ENCODE assay signal across 1 cellular context in the genomic region with DNA sequence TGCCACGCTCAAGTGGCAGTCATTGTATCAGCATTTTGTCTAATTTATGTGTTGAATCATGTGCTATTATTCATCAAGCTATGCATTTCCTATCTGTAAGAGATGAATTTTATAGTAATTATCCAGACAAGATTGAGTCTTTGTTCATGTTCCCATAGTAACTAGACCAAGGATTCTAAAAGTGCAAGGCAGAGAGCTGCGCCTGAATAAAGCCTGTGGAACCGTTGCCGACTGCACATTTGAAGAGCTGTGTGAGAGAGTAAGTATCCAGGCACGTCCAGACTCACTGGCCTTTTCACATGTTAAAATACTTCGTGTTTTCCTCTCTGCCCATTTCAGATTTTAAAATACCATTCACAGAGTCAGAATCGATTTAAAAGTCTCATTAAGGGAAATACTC.
TF ChIP-seq lines count a peak whose summit lies in the region.

No MANE protein-coding gene starts in this region.

TF ChIP-seq in neural cell, 6 proteins besides CTCF, POLR2A, EP300 and RAD21:
- TF ChIP-seq, protein P1, sequence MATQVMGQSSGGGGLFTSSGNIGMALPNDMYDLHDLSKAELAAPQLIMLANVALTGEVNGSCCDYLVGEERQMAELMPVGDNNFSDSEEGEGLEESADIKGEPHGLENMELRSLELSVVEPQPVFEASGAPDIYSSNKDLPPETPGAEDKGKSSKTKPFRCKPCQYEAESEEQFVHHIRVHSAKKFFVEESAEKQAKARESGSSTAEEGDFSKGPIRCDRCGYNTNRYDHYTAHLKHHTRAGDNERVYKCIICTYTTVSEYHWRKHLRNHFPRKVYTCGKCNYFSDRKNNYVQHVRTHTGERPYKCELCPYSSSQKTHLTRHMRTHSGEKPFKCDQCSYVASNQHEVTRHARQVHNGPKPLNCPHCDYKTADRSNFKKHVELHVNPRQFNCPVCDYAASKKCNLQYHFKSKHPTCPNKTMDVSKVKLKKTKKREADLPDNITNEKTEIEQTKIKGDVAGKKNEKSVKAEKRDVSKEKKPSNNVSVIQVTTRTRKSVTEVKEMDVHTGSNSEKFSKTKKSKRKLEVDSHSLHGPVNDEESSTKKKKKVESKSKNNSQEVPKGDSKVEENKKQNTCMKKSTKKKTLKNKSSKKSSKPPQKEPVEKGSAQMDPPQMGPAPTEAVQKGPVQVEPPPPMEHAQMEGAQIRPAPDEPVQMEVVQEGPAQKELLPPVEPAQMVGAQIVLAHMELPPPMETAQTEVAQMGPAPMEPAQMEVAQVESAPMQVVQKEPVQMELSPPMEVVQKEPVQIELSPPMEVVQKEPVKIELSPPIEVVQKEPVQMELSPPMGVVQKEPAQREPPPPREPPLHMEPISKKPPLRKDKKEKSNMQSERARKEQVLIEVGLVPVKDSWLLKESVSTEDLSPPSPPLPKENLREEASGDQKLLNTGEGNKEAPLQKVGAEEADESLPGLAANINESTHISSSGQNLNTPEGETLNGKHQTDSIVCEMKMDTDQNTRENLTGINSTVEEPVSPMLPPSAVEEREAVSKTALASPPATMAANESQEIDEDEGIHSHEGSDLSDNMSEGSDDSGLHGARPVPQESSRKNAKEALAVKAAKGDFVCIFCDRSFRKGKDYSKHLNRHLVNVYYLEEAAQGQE (IDR thresholded peaks at IDR 0.05; ENCODE audit: borderline replicate concordance): no peak
- TF ChIP-seq EZH2 (IDR thresholded peaks at IDR 0.05; ENCODE audit: borderline replicate concordance, insufficient read depth, low read length, poor library complexity, severe bottlenecking) (no peak), SMC3 (conservative IDR thresholded peaks at IDR 0.05; ENCODE audit: poor library complexity) (no peak), POLR2AphosphoS5 (IDR thresholded peaks at IDR 0.05) (no peak), MXI1 (conservative IDR thresholded peaks at IDR 0.05; ENCODE audit: poor library complexity, severe bottlenecking) (no peak), TAF1 (IDR thresholded peaks at IDR 0.05; ENCODE audit: low read depth) (no peak)
